In the genomic region with DNA sequence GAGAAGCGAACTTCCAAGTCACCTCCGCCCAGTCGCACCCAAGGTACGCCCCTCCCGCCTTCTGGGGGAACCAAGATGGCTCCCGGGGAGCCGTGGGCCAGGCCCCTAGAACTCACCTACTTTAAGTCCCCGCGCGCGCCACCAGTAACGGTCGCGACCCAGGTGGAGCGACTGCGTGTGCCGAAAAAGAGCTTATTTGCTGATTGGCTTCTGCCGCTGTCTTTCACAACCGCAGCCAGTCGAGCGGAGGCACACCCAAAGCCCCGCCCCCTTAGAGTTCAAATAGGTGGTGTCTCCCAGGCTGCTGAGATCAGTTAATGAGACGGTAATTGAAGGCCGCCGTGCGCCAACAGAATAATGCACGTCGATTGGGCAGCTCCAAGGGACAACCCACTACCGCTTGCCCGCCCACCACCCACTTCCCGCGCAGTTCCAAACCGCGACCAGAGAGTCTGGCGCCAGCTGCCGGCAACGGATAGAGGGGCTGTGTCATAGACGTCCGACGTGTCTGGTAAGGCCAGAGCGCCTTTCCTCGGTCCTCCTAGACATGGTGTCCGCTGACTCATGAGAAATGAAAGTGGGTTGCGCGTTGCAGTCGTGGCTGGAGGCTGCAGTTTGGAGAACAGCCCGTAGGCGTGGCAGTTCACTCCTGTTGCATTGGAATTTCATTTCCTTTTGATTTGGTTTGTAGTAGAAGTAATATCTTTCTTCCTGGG, we compare ENCODE assay signal across 8 cellular contexts. TPM values are rescaled to one million over a fixed set of nuclear protein-coding genes. Genes with fewer than 3 reads are reported as not detected.
DNase-seq lines count a peak whose midpoint lies in the region; ATAC-seq and TF ChIP-seq lines count a peak whose summit lies in the region.

A gene with protein sequence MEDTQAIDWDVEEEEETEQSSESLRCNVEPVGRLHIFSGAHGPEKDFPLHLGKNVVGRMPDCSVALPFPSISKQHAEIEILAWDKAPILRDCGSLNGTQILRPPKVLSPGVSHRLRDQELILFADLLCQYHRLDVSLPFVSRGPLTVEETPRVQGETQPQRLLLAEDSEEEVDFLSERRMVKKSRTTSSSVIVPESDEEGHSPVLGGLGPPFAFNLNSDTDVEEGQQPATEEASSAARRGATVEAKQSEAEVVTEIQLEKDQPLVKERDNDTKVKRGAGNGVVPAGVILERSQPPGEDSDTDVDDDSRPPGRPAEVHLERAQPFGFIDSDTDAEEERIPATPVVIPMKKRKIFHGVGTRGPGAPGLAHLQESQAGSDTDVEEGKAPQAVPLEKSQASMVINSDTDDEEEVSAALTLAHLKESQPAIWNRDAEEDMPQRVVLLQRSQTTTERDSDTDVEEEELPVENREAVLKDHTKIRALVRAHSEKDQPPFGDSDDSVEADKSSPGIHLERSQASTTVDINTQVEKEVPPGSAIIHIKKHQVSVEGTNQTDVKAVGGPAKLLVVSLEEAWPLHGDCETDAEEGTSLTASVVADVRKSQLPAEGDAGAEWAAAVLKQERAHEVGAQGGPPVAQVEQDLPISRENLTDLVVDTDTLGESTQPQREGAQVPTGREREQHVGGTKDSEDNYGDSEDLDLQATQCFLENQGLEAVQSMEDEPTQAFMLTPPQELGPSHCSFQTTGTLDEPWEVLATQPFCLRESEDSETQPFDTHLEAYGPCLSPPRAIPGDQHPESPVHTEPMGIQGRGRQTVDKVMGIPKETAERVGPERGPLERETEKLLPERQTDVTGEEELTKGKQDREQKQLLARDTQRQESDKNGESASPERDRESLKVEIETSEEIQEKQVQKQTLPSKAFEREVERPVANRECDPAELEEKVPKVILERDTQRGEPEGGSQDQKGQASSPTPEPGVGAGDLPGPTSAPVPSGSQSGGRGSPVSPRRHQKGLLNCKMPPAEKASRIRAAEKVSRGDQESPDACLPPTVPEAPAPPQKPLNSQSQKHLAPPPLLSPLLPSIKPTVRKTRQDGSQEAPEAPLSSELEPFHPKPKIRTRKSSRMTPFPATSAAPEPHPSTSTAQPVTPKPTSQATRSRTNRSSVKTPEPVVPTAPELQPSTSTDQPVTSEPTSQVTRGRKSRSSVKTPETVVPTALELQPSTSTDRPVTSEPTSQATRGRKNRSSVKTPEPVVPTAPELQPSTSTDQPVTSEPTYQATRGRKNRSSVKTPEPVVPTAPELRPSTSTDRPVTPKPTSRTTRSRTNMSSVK (N-terminal part only) (minus strand): TSS at position 153 of the 716 bp plus-strand sequence. CDS start 2,106 bp downstream, outside the sequence.

- H3K4me1 ChIP-seq in heart left ventricle (peaks cover 0 to 40% (median 30%) of the 10 kb centered on the region in 12 donors), upper lobe of left lung (peaks cover 35 to 37% (median 37%) of the 10 kb centered on the region in 4 donors)

- intact Hi-C loops in T-helper 1 cell treated with Interleukin-12 subunit alpha and Interleukin-12 subunit beta and Interleukin-4 antibody, amounts not matched to agents 30 ng/mL and 1 ng/mL, for 36 hours (cut with micrococcal nuclease) = loop anchor here (1.0 to 5.0 kb wide), 14 partner anchors 30 to 1461 kb away; partner anchors contain the start of genes ABCF1, ATAT1, C6orf136 and CSNK2B
- intact Hi-C loops in heart left ventricle (cut with DNase I) (loop anchor here in 3 of 10 donors (1.0 to 2.0 kb wide), 2 partner anchors 26 to 102 kb away; no protein-coding TSS in a partner anchor), posterior cingulate gyrus (cut with DNase I) (loop anchor here (2.0 kb wide), 1 partner anchor 70 kb away; the partner anchor contains the start of gene C6orf136)

- TF ChIP-seq CTCF in GM13976 (IDR thresholded peaks at IDR 0.05; ENCODE audit: borderline replicate concordance, control extremely low read depth, extremely low read depth, insufficient read depth, missing control alignments) (no peak), heart left ventricle (IDR thresholded peaks at IDR 0.05) (peak in 10 of 12 donors; percentile 4 to 50 (median 36)), upper lobe of left lung (IDR thresholded peaks at IDR 0.05) (peak in 5 of 6 experiments; percentile 44 to 77 (median 64))

- in situ Hi-C loops in GM13976 (cut with MboI; ENCODE audit: low sequenced_read_pairs, unreplicated experiment) = no loop called here

- peak; percentile 69 for ATAC-seq in HG02870 (IDR thresholded peaks at IDR 0.05; ENCODE audit: unreplicated experiment)
- ATAC-seq in heart left ventricle = peak; percentile 83 to 91 (median 87)
- ATAC-seq in upper lobe of left lung (ENCODE audit: low FRiP score in 2 of 2) = peak; percentile 91 to 97

- H3K27ac ChIP-seq in heart left ventricle = peak within 1 kb of the TSS; percentile 80 to 97 (median 91)
- peak within 1 kb of the TSS; percentile 91 to 93 (median 92) for H3K27ac ChIP-seq in upper lobe of left lung

- no peaks in the 10 kb centered on the region for H3K27me3 ChIP-seq in heart left ventricle
- H3K27me3 ChIP-seq in upper lobe of left lung = no peaks in the 10 kb centered on the region

- TF ChIP-seq EP300 in upper lobe of left lung (IDR thresholded peaks at IDR 0.05) = peak in 1 of 4 donors; percentile 2

- H3K4me3 ChIP-seq in heart left ventricle (peak within 1 kb of the TSS; percentile 45 to 93 (median 73)), upper lobe of left lung (peak within 1 kb of the TSS; percentile 52 to 76 (median 62))

- H3K9me3 ChIP-seq in heart left ventricle (no peaks in the 10 kb centered on the region), upper lobe of left lung (no peaks in the 10 kb centered on the region)

- peak; percentile 25 to 87 for TF ChIP-seq POLR2A in heart left ventricle (IDR thresholded peaks at IDR 0.05)
- TF ChIP-seq POLR2A in upper lobe of left lung (IDR thresholded peaks at IDR 0.05) = peak in 3 of 4 donors; percentile 21 to 89 (median 61)

- WGBS in heart left ventricle, 4 donors = 0% methylated on average over 36 to 48 of the region's 48 CpGs
- 1 to 3% methylated on average over 16 to 45 of the region's 48 CpGs for WGBS in upper lobe of left lung, 2 donors

- H3K36me3 ChIP-seq in heart left ventricle (peaks cover 0 to 34% (median 27%) of the 10 kb centered on the region in 9 donors), upper lobe of left lung (peaks cover 0 to 26% (median 14%) of the 10 kb centered on the region in 4 donors)

- peak; percentile 95 for DNase-seq in GM13976 (ENCODE audit: low spot score)
- DNase-seq in NCI-H146 treated with DMSO at 0.1 percent for 48 hours (lab: John Stamatoyannopoulos, UW; ENCODE audit: unreplicated experiment) = peak; percentile 99
- peak; percentile 100 for DNase-seq in amniotic epithelial cell (ENCODE audit: low read depth)
- DNase-seq in heart left ventricle = peak; percentile 100
- peak; percentile 98 to 100 (median 100) for DNase-seq in posterior cingulate gyrus
- DNase-seq in upper lobe of left lung = peak; percentile 96 to 100

RNA-seq across cellular contexts. Expression of the gene that starts here (rescaled TPM):
- 80.0 and 93.3 TPM in 2 replicates for total RNA-seq in T-helper 1 cell treated with Interleukin-12 subunit alpha and Interleukin-12 subunit beta and Interleukin-4 antibody, amounts not matched to agents 30 ng/mL and 1 ng/mL, for 36 hours
- total RNA-seq in heart left ventricle (10 to 100 TPM; 10.6 to 25.0 (median 17.5) TPM), upper lobe of left lung (10 to 100 TPM; 13.5 to 33.5 (median 24.2) TPM)
- 10 to 100 TPM in 1 of 2 donors, 1 to 10 TPM in 1; 8.6 to 13.9 TPM for polyA plus RNA-seq in heart left ventricle

Comparison
In these comparisons a context has a peak if more than half of its experiments do, and no peak if none do; other contexts are left out.
1. Peak in every context shown above with its lines: DNase-seq, ATAC-seq, H3K4me3 ChIP-seq and H3K27ac ChIP-seq.